8 cellular contexts compared by ENCODE assay signal in genomic region chr13:23695711-23696512, GRCh38.
DNase-seq lines count a peak whose midpoint lies in the region; ATAC-seq and TF ChIP-seq lines count a peak whose summit lies in the region.

No MANE protein-coding gene starts in this region.

- TF ChIP-seq CTCF in sigmoid colon (IDR thresholded peaks at IDR 0.05) = no peak

- CTCF ChIA-PET in activated CD8-positive, alpha-beta memory T cell treated with anti-CD3 and anti-CD28 coated beads, Interleukin-2, amount 10 ng/mL, durations not matched to agents 7 days and 5 days (lab: Charles Lee) = no interaction called here

- peak; percentile 85 for DNase-seq in activated CD8-positive, alpha-beta memory T cell treated with anti-CD3 and anti-CD28 coated beads, Interleukin-2, amount 10 ng/mL, durations not matched to agents 7 days and 5 days
- peak; percentile 73 for DNase-seq in left ventricle myocardium superior
- DNase-seq in stimulated activated CD8-positive, alpha-beta memory T cell treated with anti-CD3 and anti-CD28 coated beads, Interleukin-4, amount 100 ng/mL, for 1 hour (ENCODE audit: low read depth in 2 of 2, low spot score in 1 of 2) = peak; percentile 13 to 29
- DNase-seq in NCI-H345 (lab: John Stamatoyannopoulos, UW) = no peak
- no peak for DNase-seq in sigmoid colon
- DNase-seq in NCI-H2196 (lab: John Stamatoyannopoulos, UW; ENCODE audit: unreplicated experiment) = no peak

- no peak overlapping the region for H3K4me3 ChIP-seq in sigmoid colon

- TF ChIP-seq EP300 in sigmoid colon (IDR thresholded peaks at IDR 0.05) = no peak

- H3K9me3 Mint-ChIP-seq in activated CD8-positive, alpha-beta memory T cell treated with anti-CD3 and anti-CD28 coated beads, Interleukin-2, amount 10 ng/mL, durations not matched to agents 7 days and 5 days (ENCODE audit: low read depth) = no peaks in the 10 kb centered on the region

- peak overlapping the region; percentile 55 for H3K4me3 Mint-ChIP-seq in activated CD8-positive, alpha-beta memory T cell treated with anti-CD3 and anti-CD28 coated beads, Interleukin-2, amount 10 ng/mL, durations not matched to agents 7 days and 5 days

- 39 to 57% methylated on average over 48 of the region's 48 CpGs for WGBS in sigmoid colon, 2 donors

- intact Hi-C loops in left ventricle myocardium superior (cut with micrococcal nuclease) = no loop called here
- intact Hi-C loops in sigmoid colon (cut with DNase I) = no loop called here

- H3K27ac Mint-ChIP-seq in activated CD8-positive, alpha-beta memory T cell treated with anti-CD3 and anti-CD28 coated beads, Interleukin-2, amount 10 ng/mL, durations not matched to agents 7 days and 5 days = peak overlapping the region; percentile 91

- peak; percentile 78 for ATAC-seq in GM19035 (IDR thresholded peaks at IDR 0.05; ENCODE audit: unreplicated experiment)
- peak; percentile 74 for ATAC-seq in HG03342 (IDR thresholded peaks at IDR 0.05; ENCODE audit: unreplicated experiment)
- ATAC-seq in activated CD8-positive, alpha-beta memory T cell treated with anti-CD3 and anti-CD28 coated beads, Interleukin-2, amount 10 ng/mL, durations not matched to agents 7 days and 5 days = peak; percentile 99
- ATAC-seq in left ventricle myocardium superior = peak; percentile 81

- H3K27me3 Mint-ChIP-seq in activated CD8-positive, alpha-beta memory T cell treated with anti-CD3 and anti-CD28 coated beads, Interleukin-2, amount 10 ng/mL, durations not matched to agents 7 days and 5 days = peaks cover 2% of the 10 kb centered on the region

- H3K36me3 Mint-ChIP-seq in activated CD8-positive, alpha-beta memory T cell treated with anti-CD3 and anti-CD28 coated beads, Interleukin-2, amount 10 ng/mL, durations not matched to agents 7 days and 5 days = no peaks in the 10 kb centered on the region

- H3K36me3 ChIP-seq in sigmoid colon = no peaks in the 10 kb centered on the region

- no peaks in the 10 kb centered on the region for H3K9me3 ChIP-seq in sigmoid colon

- TF ChIP-seq POLR2A in sigmoid colon (IDR thresholded peaks at IDR 0.05) = no peak

- H3K27ac ChIP-seq in sigmoid colon = no peak overlapping the region

- H3K27me3 ChIP-seq in sigmoid colon = no peaks in the 10 kb centered on the region

- H3K4me1 ChIP-seq in sigmoid colon = no peaks in the 10 kb centered on the region

- peaks cover 14% of the 10 kb centered on the region for H3K4me1 Mint-ChIP-seq in activated CD8-positive, alpha-beta memory T cell treated with anti-CD3 and anti-CD28 coated beads, Interleukin-2, amount 10 ng/mL, durations not matched to agents 7 days and 5 days

Comparison
In these comparisons a context has a peak if more than half of its experiments do, and no peak if none do; other contexts are left out.
1. DNase-seq: peak in activated CD8-positive, alpha-beta memory T cell treated with anti-CD3 and anti-CD28 coated beads, Interleukin-2, amount 10 ng/mL, durations not matched to agents 7 days and 5 days (single experiment), left ventricle myocardium superior (single experiment) and stimulated activated CD8-positive, alpha-beta memory T cell treated with anti-CD3 and anti-CD28 coated beads, Interleukin-4, amount 100 ng/mL, for 1 hour (2 of 2); none in NCI-H345 (single experiment), sigmoid colon (single experiment) and NCI-H2196 (single experiment).
2. Peak in every context shown above with its lines, with median percentiles within 50 percentile points of each other: ATAC-seq.